Comparison of ENCODE assay signal across 18 cellular contexts in the genomic region with DNA sequence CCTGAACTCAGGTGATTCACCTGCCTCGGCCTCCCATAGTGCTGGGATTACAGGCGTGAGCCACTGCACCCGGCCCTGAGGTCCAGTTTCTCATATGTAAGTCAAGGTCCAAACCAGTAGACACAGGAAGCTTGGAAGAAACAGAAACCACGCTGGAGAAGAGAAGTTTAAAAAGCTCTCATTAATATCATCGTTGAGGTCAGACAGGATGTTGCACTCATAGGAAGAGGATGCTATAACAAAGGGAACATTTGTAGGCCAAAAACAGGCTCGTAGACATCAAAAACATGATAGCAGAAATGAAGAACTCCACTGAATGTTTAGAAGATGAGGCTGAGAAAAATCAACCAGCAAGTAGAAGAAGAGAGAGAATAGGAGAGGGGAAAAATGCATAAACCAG. TPM values are rescaled to one million over a fixed set of nuclear protein-coding genes. Genes with fewer than 3 reads are reported as not detected.
DNase-seq lines count a peak whose midpoint lies in the region; ATAC-seq and TF ChIP-seq lines count a peak whose summit lies in the region.
"Had no signal": no experiment of that assay in that cellular context is flagged by ENCODE, and none has a peak within 500 bp of the region (broad histone marks: within the 10 kb centered on the region; RNA-seq: fewer than 3 reads in every experiment).

No MANE protein-coding gene starts in this region.

- no peak for TF ChIP-seq POLR2A in transverse colon (IDR thresholded peaks at IDR 0.05)

- H3K9me2 ChIP-seq in hepatocyte (replicated peaks; ENCODE audit: insufficient read depth): no peaks in the 10 kb centered on the region

- H3K4me2 ChIP-seq in hepatocyte: no peak overlapping the region

- H3K79me2 ChIP-seq in hepatocyte: peaks cover 4% of the 10 kb centered on the region

- no peaks in the 10 kb centered on the region for H4K20me1 ChIP-seq in hepatocyte (ENCODE audit: insufficient read depth, poor library complexity, severe bottlenecking)

- H3K27me3 ChIP-seq in right atrium auricular region: no peaks in the 10 kb centered on the region
- no peaks in the 10 kb centered on the region for H3K27me3 ChIP-seq in psoas muscle (ENCODE audit: insufficient read depth in 3 of 3, low read length in 2 of 3)
- H3K27me3 ChIP-seq in transverse colon: no peaks in the 10 kb centered on the region
- no peaks in the 10 kb centered on the region for H3K27me3 ChIP-seq in hepatocyte
- H3K27me3 ChIP-seq: BE2C, Peyer's patch had no signal

- in situ Hi-C loops in transverse colon (cut with MboI; ENCODE audit: low pct_ligation_motif_present in 1 of 4, low pct_unique_long_range_greater_than_20kb in 1 of 4, low sequenced_read_pairs in 3 of 4): no loop called here

- H3K4me1 ChIP-seq in right atrium auricular region (peaks cover 0 to 48% of the 10 kb centered on the region in 2 donors), psoas muscle (peaks cover 31% of the 10 kb centered on the region), transverse colon (peaks cover 0 to 9% (median 8%) of the 10 kb centered on the region in 4 donors), hepatocyte (ENCODE audit: insufficient read depth) (no peaks in the 10 kb centered on the region)
- H3K4me1 ChIP-seq: BE2C, Caco-2, Peyer's patch had no signal

- WGBS in psoas muscle, 3 donors: 72 to 77% (median 73%) methylated on average over 6 of the region's 6 CpGs
- 60 to 77% methylated on average over 3 to 6 of the region's 6 CpGs for WGBS in transverse colon (ENCODE audit: low coverage in 1 of 2), 2 donors
- 95% methylated on average over 6 of the region's 6 CpGs for WGBS in hepatocyte (ENCODE audit: low lambda C conversion rate, missing lambda C conversion rate)

- DNase-seq in right atrium auricular region (ENCODE audit: low spot score): no peak
- no peak for DNase-seq in left cardiac atrium
- peak; percentile 63 for DNase-seq in foreskin melanocyte
- DNase-seq in psoas muscle: no peak
- no peak for DNase-seq in transverse colon
- DNase-seq in hepatocyte (ENCODE audit: low spot score): no peak
- DNase-seq: BE2C; Caco-2; CD4-positive, CD25-positive, alpha-beta regulatory T cell; GDM1; H9; NCI-H1105; NCI-H1694; NCI-H748 treated with DMSO at 0.1 percent for 48 hours; NK-92 treated with Interleukin-12 subunit alpha and Interleukin-12 subunit beta, amount 100 ng/mL, for 24 hours; Peyer's patch had no signal

- ATAC-seq in left cardiac atrium (no peak), psoas muscle (no peak), GM21526 (IDR thresholded peaks at IDR 0.05; ENCODE audit: low FRiP score, unreplicated experiment) (no peak), HG03442 (IDR thresholded peaks at IDR 0.05; ENCODE audit: unreplicated experiment) (no peak)

- no peaks in the 10 kb centered on the region for H3K9me3 ChIP-seq in right atrium auricular region
- H3K9me3 ChIP-seq in psoas muscle: no peaks in the 10 kb centered on the region
- H3K9me3 ChIP-seq in transverse colon: no peaks in the 10 kb centered on the region
- no peaks in the 10 kb centered on the region for H3K9me3 ChIP-seq in hepatocyte (ENCODE audit: low read depth)
- H3K9me3 ChIP-seq: BE2C, Caco-2, Peyer's patch had no signal

- no peak for TF ChIP-seq CTCF in right atrium auricular region (IDR thresholded peaks at IDR 0.05)
- no peak for TF ChIP-seq CTCF in psoas muscle (IDR thresholded peaks at IDR 0.05)
- TF ChIP-seq CTCF in transverse colon (IDR thresholded peaks at IDR 0.05): no peak
- TF ChIP-seq CTCF in hepatocyte (IDR thresholded peaks at IDR 0.05; ENCODE audit: poor library complexity): no peak

- intact Hi-C loops in left cardiac atrium (cut with DNase I) (loop anchor here in 1 of 2 donors (10.0 kb wide), 1 partner anchor 48 kb away; the partner anchor contains the start of gene ACACB), psoas muscle (cut with DNase I) (loop anchor here in 1 of 2 donors (1.0 kb wide), 1 partner anchor 25 kb away; no protein-coding TSS in a partner anchor), transverse colon (cut with DNase I; ENCODE audit: low total_unique reads) (no loop called here)

- no peak overlapping the region for H2AFZ ChIP-seq in hepatocyte

- H3K27ac ChIP-seq in right atrium auricular region (peak overlapping the region; percentile 44 to 78), psoas muscle (peak overlapping the region; percentile 65), transverse colon (peak overlapping the region in 3 of 4 donors; percentile 7 to 51 (median 28)), hepatocyte (no peak overlapping the region)
- H3K27ac ChIP-seq: Peyer's patch had no signal

- H3K4me3 ChIP-seq in right atrium auricular region (no peak overlapping the region), psoas muscle (no peak overlapping the region), transverse colon (no peak overlapping the region), hepatocyte (no peak overlapping the region)
- H3K4me3 ChIP-seq: Peyer's patch had no signal

- peaks cover 22% of the 10 kb centered on the region for H3K36me3 ChIP-seq in right atrium auricular region
- H3K36me3 ChIP-seq in psoas muscle (ENCODE audit: insufficient read depth in 1 of 2, low read depth in 1 of 2): peaks cover 6 to 55% of the 10 kb centered on the region in 2 donors
- peaks cover 0 to 10% (median 2%) of the 10 kb centered on the region in 4 donors for H3K36me3 ChIP-seq in transverse colon
- no peaks in the 10 kb centered on the region for H3K36me3 ChIP-seq in hepatocyte (replicated peaks; ENCODE audit: insufficient read depth, low read depth)
- H3K36me3 ChIP-seq: BE2C had no signal

- no peak for TF ChIP-seq EP300 in transverse colon (IDR thresholded peaks at IDR 0.05; ENCODE audit: low read depth)

RNA-seq across cellular contexts. Expression of gene ACACB, which starts 46.8 kb away (rescaled TPM):
- total RNA-seq in right atrium auricular region (100 to 1,000 TPM in 1 of 2 donors, 10 to 100 TPM in 1; 76.8 to 104 TPM), left cardiac atrium (100 to 1,000 TPM; 165 to 172 TPM), psoas muscle (100 to 1,000 TPM; 113 to 503 (median 331) TPM), transverse colon (100 to 1,000 TPM in 2 of 4 donors, 10 to 100 TPM in 2; 69.5 to 132 (median 93.6) TPM), hepatocyte (9.3 and 13.3 TPM in 2 replicates)
- polyA plus RNA-seq in psoas muscle (100 to 1,000 TPM in 2 of 3 donors, 10 to 100 TPM in 1; 27.0 to 275 (median 136) TPM), hepatocyte (3.8 and 3.9 TPM in 2 replicates)
